In genomic region chr11:125934473-125934872, GRCh38 we compare ENCODE assay signal across 37 cellular contexts. TPM values are rescaled to one million over a fixed set of nuclear protein-coding genes. Genes with fewer than 3 reads are reported as not detected.
"Had no signal": no experiment of that assay in that cellular context is flagged by ENCODE, and none has a peak within 500 bp of the region (broad histone marks: within the 10 kb centered on the region; RNA-seq: fewer than 3 reads in every experiment).

No MANE protein-coding gene starts in this region.

- H3K27me3 ChIP-seq: MG63 had no signal

- H3K9me3 ChIP-seq: MG63 had no signal

- DNase-seq: Karpas-422, Kasumi-1, MG63, MM.1S, MV-4-11, NCI-H1048, NCI-H1092, NCI-H1092 treated with DMSO at 0.1 percent for 48 hours, NCI-H1105, NCI-H1417, NCI-H1417 treated with DMSO at 0.1 percent for 48 hours, NCI-H1436, NCI-H1436 treated with DMSO at 0.1 percent for 48 hours, NCI-H146, NCI-H1694, NCI-H1694 treated with DMSO at 0.1 percent for 48 hours, NCI-H187, NCI-H187 treated with DMSO at 0.1 percent for 48 hours, NCI-H1930, NCI-H2029, NCI-H2029 treated with DMSO at 0.1 percent for 48 hours, NCI-H2081, NCI-H2081 treated with DMSO at 0.1 percent for 48 hours, NCI-H2107, NCI-H2171, NCI-H2171 treated with DMSO at 0.1 percent for 48 hours, NCI-H2227 treated with DMSO at 0.1 percent for 48 hours, NCI-H226, NCI-H345, NCI-H446, NCI-H446 treated with DMSO at 0.1 percent for 48 hours, NCI-H510A, NCI-H510A treated with DMSO at 0.1 percent for 48 hours had no signal

- H3K4me3 ChIP-seq: MG63 had no signal

- H3K36me3 ChIP-seq: MG63 had no signal

RNA-seq across cellular contexts. Expression of gene VSIG10L2, which starts 11.4 kb away (rescaled TPM):
- total RNA-seq: LHCN-M2, M059J, MCF 10A had no signal

RNA-seq across cellular contexts. Expression of gene DDX25, which starts 30.2 kb away (rescaled TPM):
- total RNA-seq: LHCN-M2, M059J, MCF 10A, NCI-H460 had no signal
